7 cellular contexts compared by ENCODE assay signal in genomic region chr2:86274918-86275275, GRCh38.
DNase-seq lines count a peak whose midpoint lies in the region; ATAC-seq and TF ChIP-seq lines count a peak whose summit lies in the region.

No MANE protein-coding gene starts in this region.

- intact Hi-C loops in CD4-positive, alpha-beta T cell (cut with DNase I, micrococcal nuclease) = no loop called here

- no peak for TF ChIP-seq CTCF in osteocyte (IDR thresholded peaks at IDR 0.05)
- TF ChIP-seq CTCF in CD4-positive, alpha-beta T cell (IDR thresholded peaks at IDR 0.05) = no peak

- H3K9me3 ChIP-seq in CD4-positive, alpha-beta T cell (ENCODE audit: control insufficient read depth, low read length) = peaks cover 25% of the 10 kb centered on the region

- CTCF ChIA-PET in CD4-positive, alpha-beta T cell (lab: Charles Lee) = no interaction called here

- peaks cover 16% of the 10 kb centered on the region for H3K9me3 Mint-ChIP-seq in osteocyte (ENCODE audit: unreplicated experiment)
- H3K9me3 Mint-ChIP-seq in CD4-positive, alpha-beta T cell = peaks cover 10% of the 10 kb centered on the region

- no peaks in the 10 kb centered on the region for H3K27me3 Mint-ChIP-seq in osteocyte (ENCODE audit: unreplicated experiment)
- H3K27me3 Mint-ChIP-seq in CD4-positive, alpha-beta T cell = no peaks in the 10 kb centered on the region

- POLR2A ChIA-PET in CD4-positive, alpha-beta T cell (lab: Charles Lee) = no interaction called here

- H3K27ac ChIP-seq in CD4-positive, alpha-beta T cell (ENCODE audit: low read depth, low read length) = no peak overlapping the region

- H3K4me1 Mint-ChIP-seq in osteocyte (ENCODE audit: unreplicated experiment) = no peaks in the 10 kb centered on the region
- H3K4me1 Mint-ChIP-seq in CD4-positive, alpha-beta T cell (ENCODE audit: low read depth) = no peaks in the 10 kb centered on the region

- ATAC-seq in GM18861 (IDR thresholded peaks at IDR 0.05; ENCODE audit: unreplicated experiment) = peak; percentile 64
- ATAC-seq in HG02938 (IDR thresholded peaks at IDR 0.05; ENCODE audit: unreplicated experiment) = peak; percentile 61
- ATAC-seq in CD4-positive, alpha-beta T cell (ENCODE audit: poor library complexity) = no peak
- ATAC-seq in HG02981 (IDR thresholded peaks at IDR 0.05; ENCODE audit: unreplicated experiment) = no peak

- H3K36me3 Mint-ChIP-seq in osteocyte (ENCODE audit: unreplicated experiment) = peaks cover 5% of the 10 kb centered on the region
- peaks cover 11% of the 10 kb centered on the region for H3K36me3 Mint-ChIP-seq in CD4-positive, alpha-beta T cell (ENCODE audit: low read depth)

- no peak overlapping the region for H3K27ac Mint-ChIP-seq in osteocyte (ENCODE audit: unreplicated experiment)
- no peak overlapping the region for H3K27ac Mint-ChIP-seq in CD4-positive, alpha-beta T cell

- H3K4me3 Mint-ChIP-seq in osteocyte (ENCODE audit: unreplicated experiment) = no peak overlapping the region
- H3K4me3 Mint-ChIP-seq in CD4-positive, alpha-beta T cell = no peak overlapping the region

- H3K27me3 ChIP-seq in CD4-positive, alpha-beta T cell (ENCODE audit: control insufficient read depth, insufficient read depth, low read length) = no peaks in the 10 kb centered on the region

- DNase-seq in SW480 (ENCODE audit: low spot score) (peak; percentile 15), osteocyte (ENCODE audit: extremely low spot score, unreplicated experiment) (peak; percentile 77), SKM-1 (lab: John Stamatoyannopoulos, UW; ENCODE audit: unreplicated experiment) (no peak)
- DNase-seq in CD4-positive, alpha-beta T cell = no peak

Comparison
In these comparisons a context has a peak if more than half of its experiments do, and no peak if none do; other contexts are left out.
1. ATAC-seq: peak in GM18861 (single experiment) and HG02938 (single experiment); none in CD4-positive, alpha-beta T cell (single experiment) and HG02981 (single experiment).
2. DNase-seq: peak in SW480 (single experiment) and osteocyte (single experiment); none in CD4-positive, alpha-beta T cell (0 of 10) and SKM-1 (single experiment).